ENCODE assay signal across 9 cellular contexts in the genomic region with DNA sequence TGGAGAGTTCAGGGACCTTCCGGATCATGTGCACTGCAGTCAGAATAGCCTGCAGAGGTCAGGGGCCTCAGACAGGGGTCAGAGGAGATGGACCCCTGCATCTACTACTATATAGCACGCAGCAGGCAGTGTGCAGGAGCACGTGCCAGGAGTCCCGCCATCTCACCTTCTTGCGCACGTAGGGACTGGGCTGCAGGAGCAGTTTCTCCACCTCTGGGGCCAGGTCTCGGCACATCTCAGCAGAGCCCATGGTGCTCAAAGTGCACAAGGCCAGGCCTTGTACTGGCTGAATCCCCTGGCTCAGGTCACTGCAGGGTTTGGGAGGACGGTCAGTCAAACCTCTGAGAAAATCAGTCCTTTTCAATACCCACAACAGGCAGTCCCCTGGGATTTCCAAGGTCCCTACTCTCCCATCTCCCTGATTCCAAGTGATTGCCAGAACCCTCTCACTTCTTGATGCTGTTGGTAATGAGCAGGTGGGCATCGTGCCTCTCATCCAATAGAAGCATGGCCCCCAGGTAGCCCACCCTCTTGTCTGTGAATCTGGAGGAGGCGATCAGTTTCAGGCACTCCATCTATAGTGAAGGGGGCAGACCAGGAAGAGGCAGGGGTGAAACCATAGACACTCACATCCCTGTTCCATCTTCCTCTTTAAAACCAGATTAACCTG. TPM values are rescaled to one million over a fixed set of nuclear protein-coding genes. Genes with fewer than 3 reads are reported as not detected.
DNase-seq lines count a peak whose midpoint lies in the region; ATAC-seq, FAIRE-seq and TF ChIP-seq lines count a peak whose summit lies in the region.
"Had no signal": no experiment of that assay in that cellular context is flagged by ENCODE, and none has a peak within 500 bp of the region (broad histone marks: within the 10 kb centered on the region; RNA-seq: fewer than 3 reads in every experiment).

No MANE protein-coding gene starts in this region.

- peaks cover 31% of the 10 kb centered on the region for H3K4me1 Mint-ChIP-seq in activated T-cell treated with anti-CD3 and anti-CD28 coated beads, Interleukin-2, amount 50 U/mL, for 24 hours (ENCODE audit: low read depth)
- peaks cover 14% of the 10 kb centered on the region for H3K4me1 Mint-ChIP-seq in activated T-helper 2 cell treated with anti-CD3 and anti-CD28 coated beads, Interferon-gamma antibody, Interleukin-2, Interleukin-4, amounts not matched to agents 10 μg/mL and 5 μg/mL and 100 μg/mL, durations not matched to agents 14 hours and 24 hours and 36 hours (ENCODE audit: low read depth)

- peak overlapping the region; percentile 98 for H3K27ac Mint-ChIP-seq in activated T-cell treated with anti-CD3 and anti-CD28 coated beads, Interleukin-2, amount 50 U/mL, for 24 hours
- peak overlapping the region; percentile 40 for H3K27ac Mint-ChIP-seq in activated T-helper 2 cell treated with anti-CD3 and anti-CD28 coated beads, Interferon-gamma antibody, Interleukin-2, Interleukin-4, amounts not matched to agents 10 μg/mL and 5 μg/mL and 100 μg/mL, durations not matched to agents 14 hours and 24 hours and 36 hours

- H3K4me2 ChIP-seq in keratinocyte (ENCODE audit: control insufficient read depth, extremely low read depth, insufficient read depth, low read depth, low read length) = peak overlapping the region; percentile 97

- FAIRE-seq in keratinocyte (lab: Jason Lieb, UNC) (no peak), small intestine (lab: Jason Lieb, UNC) (no peak)

- ATAC-seq in GM21576 (IDR thresholded peaks at IDR 0.05; ENCODE audit: unreplicated experiment) = no peak

- no peak overlapping the region for H3K27ac ChIP-seq in keratinocyte (ENCODE audit: control insufficient read depth, insufficient read depth, low read length)
- peak overlapping the region; percentile 87 for H3K27ac ChIP-seq in temporal lobe (ENCODE audit: low read depth, low read length)
- H3K27ac ChIP-seq in small intestine (ENCODE audit: low read depth in 1 of 2, low read length in 1 of 2) = no peak overlapping the region

- H3K36me3 ChIP-seq in keratinocyte (ENCODE audit: control insufficient read depth in 2 of 2, extremely low read depth in 1 of 2, insufficient read depth in 2 of 2, low read length in 2 of 2) (peaks cover 37% of the 10 kb centered on the region in 2 experiments), small intestine (ENCODE audit: control insufficient read depth in 2 of 2, insufficient read depth in 2 of 2, low read length in 2 of 2) (peaks cover 0 to 4% of the 10 kb centered on the region in 2 donors)

- H3K9ac ChIP-seq in keratinocyte (ENCODE audit: control insufficient read depth, extremely low read depth, insufficient read depth, low read length) = peak overlapping the region; percentile 88

- H3K4me3 Mint-ChIP-seq in activated T-cell treated with anti-CD3 and anti-CD28 coated beads, Interleukin-2, amount 50 U/mL, for 24 hours = peak overlapping the region; percentile 96
- peak overlapping the region; percentile 99 for H3K4me3 Mint-ChIP-seq in activated T-helper 2 cell treated with anti-CD3 and anti-CD28 coated beads, Interferon-gamma antibody, Interleukin-2, Interleukin-4, amounts not matched to agents 10 μg/mL and 5 μg/mL and 100 μg/mL, durations not matched to agents 14 hours and 24 hours and 36 hours (ENCODE audit: low read depth)

- no peaks in the 10 kb centered on the region for H3K27me3 Mint-ChIP-seq in activated T-cell treated with anti-CD3 and anti-CD28 coated beads, Interleukin-2, amount 50 U/mL, for 24 hours
- no peaks in the 10 kb centered on the region for H3K27me3 Mint-ChIP-seq in activated T-helper 2 cell treated with anti-CD3 and anti-CD28 coated beads, Interferon-gamma antibody, Interleukin-2, Interleukin-4, amounts not matched to agents 10 μg/mL and 5 μg/mL and 100 μg/mL, durations not matched to agents 14 hours and 24 hours and 36 hours (ENCODE audit: low read depth)

- no peaks in the 10 kb centered on the region for H3K9me1 ChIP-seq in keratinocyte (ENCODE audit: control insufficient read depth, extremely low read depth, insufficient read depth, low read length)

- 92 to 94% (median 93%) methylated on average over 10 of the region's 10 CpGs for WGBS in small intestine, 3 donors

- H3K4me3 ChIP-seq in keratinocyte (ENCODE audit: control insufficient read depth in 2 of 3, extremely low read depth in 1 of 3, insufficient read depth in 2 of 3, low read depth in 1 of 3, low read length in 3 of 3) (peak overlapping the region; percentile 73 to 93 (median 92)), small intestine (ENCODE audit: low read depth in 1 of 2, low read length in 2 of 2) (no peak overlapping the region)

- no peaks in the 10 kb centered on the region for H3K27me3 ChIP-seq in keratinocyte (ENCODE audit: control insufficient read depth, extremely low read depth, insufficient read depth, low read length)
- H3K27me3 ChIP-seq in small intestine (ENCODE audit: control insufficient read depth in 2 of 2, insufficient read depth in 2 of 2, low read length in 2 of 2) = no peaks in the 10 kb centered on the region

- DNase-seq in activated T-cell treated with anti-CD3 and anti-CD28 coated beads, Interleukin-2, amount 50 U/mL, for 24 hours = no peak
- DNase-seq in activated T-cell treated with anti-CD3 and anti-CD28 coated beads for 4 hours (no peak), keratinocyte (ENCODE audit: low read depth, low spot score) (no peak), NCI-H2196 (lab: John Stamatoyannopoulos, UW; ENCODE audit: unreplicated experiment) (no peak), small intestine (no peak)
- no peak for DNase-seq in activated T-helper 2 cell treated with anti-CD3 and anti-CD28 coated beads, Interferon-gamma antibody, Interleukin-2, Interleukin-4, amounts not matched to agents 10 μg/mL and 5 μg/mL and 100 μg/mL, durations not matched to agents 14 hours and 24 hours and 36 hours (ENCODE audit: low spot score)
- DNase-seq: stimulated activated CD4-positive, alpha-beta T cell treated with anti-CD3 and anti-CD28 coated beads, Interleukin-4, amount 100 ng/mL, for 24 hours had no signal

- no peak overlapping the region for H2AFZ ChIP-seq in keratinocyte (ENCODE audit: control insufficient read depth, low read length)

- no peak for TF ChIP-seq CTCF in keratinocyte (optimal IDR thresholded peaks at IDR 0.05 in 1 of 3, IDR thresholded peaks at IDR 0.05 in 1 of 3, conservative IDR thresholded peaks at IDR 0.05 in 1 of 3; ENCODE audit: extremely low read depth in 1 of 3, insufficient read depth in 2 of 3, low read length in 3 of 3)

- dilution Hi-C loops in keratinocyte (cut with MboI; ENCODE audit: extremely low pct_ligation_motif_present, low sequenced_read_pairs) = no loop called here

- H3K79me2 ChIP-seq in keratinocyte (ENCODE audit: control insufficient read depth, insufficient read depth, low read length) = peaks cover 21% of the 10 kb centered on the region

- peaks cover 17% of the 10 kb centered on the region for H3K4me1 ChIP-seq in keratinocyte (ENCODE audit: control insufficient read depth, extremely low read depth, insufficient read depth, low read length)
- H3K4me1 ChIP-seq in small intestine (ENCODE audit: control insufficient read depth in 2 of 2, insufficient read depth in 1 of 2, low read depth in 1 of 2, low read length in 1 of 2) = peaks cover 0 to 2% of the 10 kb centered on the region in 2 donors

- H3K36me3 Mint-ChIP-seq in activated T-cell treated with anti-CD3 and anti-CD28 coated beads, Interleukin-2, amount 50 U/mL, for 24 hours (ENCODE audit: low read depth) = peaks cover 64% of the 10 kb centered on the region
- peaks cover 38% of the 10 kb centered on the region for H3K36me3 Mint-ChIP-seq in activated T-helper 2 cell treated with anti-CD3 and anti-CD28 coated beads, Interferon-gamma antibody, Interleukin-2, Interleukin-4, amounts not matched to agents 10 μg/mL and 5 μg/mL and 100 μg/mL, durations not matched to agents 14 hours and 24 hours and 36 hours (ENCODE audit: low read depth)

- H3K9me3 ChIP-seq in keratinocyte (ENCODE audit: control insufficient read depth, low read depth, low read length) = no peaks in the 10 kb centered on the region
- no peaks in the 10 kb centered on the region for H3K9me3 ChIP-seq in small intestine (ENCODE audit: control insufficient read depth, low read depth)

- H4K20me1 ChIP-seq in keratinocyte (ENCODE audit: control insufficient read depth, extremely low read depth, insufficient read depth, low read length) = peaks cover 3% of the 10 kb centered on the region

- intact Hi-C loops in activated T-helper 2 cell treated with anti-CD3 and anti-CD28 coated beads, Interferon-gamma antibody, Interleukin-2, Interleukin-4, amounts not matched to agents 10 μg/mL and 5 μg/mL and 100 μg/mL, durations not matched to agents 14 hours and 24 hours and 36 hours (cut with micrococcal nuclease) = loop anchor here (5.0 kb wide), 1 partner anchor 386 kb away; the partner anchor contains the start of gene DHRS4

- no peaks in the 10 kb centered on the region for H3K9me3 Mint-ChIP-seq in activated T-cell treated with anti-CD3 and anti-CD28 coated beads, Interleukin-2, amount 50 U/mL, for 24 hours
- no peaks in the 10 kb centered on the region for H3K9me3 Mint-ChIP-seq in activated T-helper 2 cell treated with anti-CD3 and anti-CD28 coated beads, Interferon-gamma antibody, Interleukin-2, Interleukin-4, amounts not matched to agents 10 μg/mL and 5 μg/mL and 100 μg/mL, durations not matched to agents 14 hours and 24 hours and 36 hours

RNA-seq across cellular contexts. Expression of gene AP1G2, which starts 1.3 kb away (rescaled TPM):
- 164 and 170 TPM in 2 replicates for total RNA-seq in activated T-helper 2 cell treated with anti-CD3 and anti-CD28 coated beads, Interferon-gamma antibody, Interleukin-2, Interleukin-4, amounts not matched to agents 10 μg/mL and 5 μg/mL and 100 μg/mL, durations not matched to agents 14 hours and 24 hours and 36 hours
- polyA plus RNA-seq in keratinocyte (119 to 230 TPM (median 128 TPM) in 3 replicates), small intestine (100 to 1,000 TPM in 2 of 3 donors, 10 to 100 TPM in 1; 80.4 to 376 (median 195) TPM)
- polyA plus RNA-seq in keratinocyte (2011; ENCODE audit: low read depth) = 32.3 TPM
- polyA plus RNA-seq in keratinocyte (2011; cell fraction: cytosol; rRNA removed) = 70.8 and 77.1 TPM in 2 replicates
- 905 and 1,158 TPM in 2 replicates for polyA plus RNA-seq in keratinocyte (2011; cell fraction: nucleus; rRNA removed)
- 74.0 and 125 TPM in 2 replicates for polyA plus RNA-seq in keratinocyte (2012; ENCODE audit: low replicate concordance)
- 177 to 204 TPM (median 203 TPM) in 3 replicates for polyA minus RNA-seq in keratinocyte
- 78.5 TPM for polyA minus RNA-seq in keratinocyte (2011; cell fraction: cytosol; rRNA and poly(A)+ RNA removed)
- 123 and 164 TPM in 2 replicates for polyA minus RNA-seq in keratinocyte (2011; cell fraction: nucleus; rRNA and poly(A)+ RNA removed)
- total RNA-seq in temporal lobe = 10.6 TPM

RNA-seq across cellular contexts. Expression of gene THTPA, which starts 10.2 kb away (rescaled TPM):
- 12.8 and 13.7 TPM in 2 replicates for total RNA-seq in activated T-helper 2 cell treated with anti-CD3 and anti-CD28 coated beads, Interferon-gamma antibody, Interleukin-2, Interleukin-4, amounts not matched to agents 10 μg/mL and 5 μg/mL and 100 μg/mL, durations not matched to agents 14 hours and 24 hours and 36 hours
- 3.2 to 4.3 TPM (median 4.3 TPM) in 3 replicates for polyA plus RNA-seq in keratinocyte
- 1.3 TPM for polyA plus RNA-seq in keratinocyte (2011; ENCODE audit: low read depth)
- 4.4 and 4.7 TPM in 2 replicates for polyA plus RNA-seq in keratinocyte (2011; cell fraction: cytosol; rRNA removed)
- polyA plus RNA-seq in keratinocyte (2011; cell fraction: nucleus; rRNA removed) = 6.9 and 7.8 TPM in 2 replicates
- 2.1 and 5.6 TPM in 2 replicates for polyA plus RNA-seq in keratinocyte (2012; ENCODE audit: low replicate concordance)
- polyA minus RNA-seq in keratinocyte = 3.6 to 5.8 TPM (median 4.5 TPM) in 3 replicates
- 3.5 TPM for polyA minus RNA-seq in keratinocyte (2011; cell fraction: cytosol; rRNA and poly(A)+ RNA removed)
- 2.7 and 2.9 TPM in 2 replicates for polyA minus RNA-seq in keratinocyte (2011; cell fraction: nucleus; rRNA and poly(A)+ RNA removed)
- 16.7 TPM for total RNA-seq in temporal lobe
- 10 to 100 TPM in 2 of 3 donors, 1 to 10 TPM in 1; 9.7 to 18.7 (median 12.3) TPM for polyA plus RNA-seq in small intestine

RNA-seq across cellular contexts. Expression of gene JPH4, which starts 12.3 kb away (rescaled TPM):
- 0.09 TPM in 2 replicates for total RNA-seq in activated T-helper 2 cell treated with anti-CD3 and anti-CD28 coated beads, Interferon-gamma antibody, Interleukin-2, Interleukin-4, amounts not matched to agents 10 μg/mL and 5 μg/mL and 100 μg/mL, durations not matched to agents 14 hours and 24 hours and 36 hours
- polyA plus RNA-seq in keratinocyte (0.01 to 0.04 TPM (median 0.03 TPM) in 3 replicates), small intestine (1 to 10 TPM in 2 of 3 donors, not detected in 1; 1.1 to 4.0 TPM)
- not detected for polyA plus RNA-seq in keratinocyte (2011; ENCODE audit: low read depth)
- 0.02 and 0.05 TPM in 2 replicates for polyA plus RNA-seq in keratinocyte (2011; cell fraction: cytosol; rRNA removed)
- polyA plus RNA-seq in keratinocyte (2011; cell fraction: nucleus; rRNA removed) = 0.05 TPM in 1 of 2 replicates, not detected in the other
- polyA plus RNA-seq in keratinocyte (2012; ENCODE audit: low replicate concordance) = 0.38 TPM in 1 of 2 replicates, not detected in the other
- polyA minus RNA-seq in keratinocyte = 0.07 TPM in 1 of 3 replicates, not detected in the others
- not detected for polyA minus RNA-seq in keratinocyte (2011; cell fraction: cytosol; rRNA and poly(A)+ RNA removed)
- not detected in 2 replicates for polyA minus RNA-seq in keratinocyte (2011; cell fraction: nucleus; rRNA and poly(A)+ RNA removed)
- total RNA-seq in temporal lobe = 40.1 TPM

RNA-seq across cellular contexts. Expression of gene ZFHX2, which starts 14.7 kb away (rescaled TPM):
- 2.0 and 2.5 TPM in 2 replicates for total RNA-seq in activated T-helper 2 cell treated with anti-CD3 and anti-CD28 coated beads, Interferon-gamma antibody, Interleukin-2, Interleukin-4, amounts not matched to agents 10 μg/mL and 5 μg/mL and 100 μg/mL, durations not matched to agents 14 hours and 24 hours and 36 hours
- polyA plus RNA-seq in keratinocyte (0.08 to 0.22 TPM (median 0.18 TPM) in 3 replicates), small intestine (under 1 TPM in 1 of 3 donors, not detected in 2; 0.55 TPM)
- 0.44 TPM for polyA plus RNA-seq in keratinocyte (2011; ENCODE audit: low read depth)
- 0.13 and 0.17 TPM in 2 replicates for polyA plus RNA-seq in keratinocyte (2011; cell fraction: cytosol; rRNA removed)
- polyA plus RNA-seq in keratinocyte (2011; cell fraction: nucleus; rRNA removed) = 0.56 and 0.84 TPM in 2 replicates
- 0.28 and 0.66 TPM in 2 replicates for polyA plus RNA-seq in keratinocyte (2012; ENCODE audit: low replicate concordance)
- 0.19 to 1.9 TPM (median 0.26 TPM) in 3 replicates for polyA minus RNA-seq in keratinocyte
- 0.19 TPM for polyA minus RNA-seq in keratinocyte (2011; cell fraction: cytosol; rRNA and poly(A)+ RNA removed)
- polyA minus RNA-seq in keratinocyte (2011; cell fraction: nucleus; rRNA and poly(A)+ RNA removed) = 0.70 and 1.1 TPM in 2 replicates
- 1.5 TPM for total RNA-seq in temporal lobe

Comparison
In these comparisons a context has a peak if more than half of its experiments do, and no peak if none do; other contexts are left out.
1. H3K4me3 ChIP-seq: peak in keratinocyte (3 of 3); none in small intestine (0 of 2).
2. RNA of gene AP1G2, which starts 1.3 kb away (total RNA-seq): 164 to 170 TPM in activated T-helper 2 cell treated with anti-CD3 and anti-CD28 coated beads, Interferon-gamma antibody, Interleukin-2, Interleukin-4, amounts not matched to agents 10 μg/mL and 5 μg/mL and 100 μg/mL, durations not matched to agents 14 hours and 24 hours and 36 hours; 10.6 TPM in temporal lobe (single experiment); every median in the first group is over 10 times any median in the second.
3. RNA of gene JPH4, which starts 12.3 kb away (total RNA-seq): 40.1 TPM in temporal lobe (single experiment); 0.09 TPM in activated T-helper 2 cell treated with anti-CD3 and anti-CD28 coated beads, Interferon-gamma antibody, Interleukin-2, Interleukin-4, amounts not matched to agents 10 μg/mL and 5 μg/mL and 100 μg/mL, durations not matched to agents 14 hours and 24 hours and 36 hours; every median in the first group is over 10 times any median in the second.